1 cellular context compared by ENCODE assay signal in genomic region chr21:43975469-43976098, GRCh38.
TF ChIP-seq lines count a peak whose summit lies in the region.

No MANE protein-coding gene starts in this region.

TF ChIP-seq in HepG2, 621 proteins besides CTCF, POLR2A, EP300 and RAD21 (continued from another document):
- TF ChIP-seq ZNF687 (CRISPR knock-in tag; IDR thresholded peaks at IDR 0.05): peak; percentile 51
- TF ChIP-seq XRCC5 (optimal IDR thresholded peaks at IDR 0.05; ENCODE audit: low read length): peak; percentile 55
- no peak for TF ChIP-seq HNRNPK (IDR thresholded peaks at IDR 0.05; ENCODE audit: low read depth, low read length, poor library complexity, severe bottlenecking)
- TF ChIP-seq ZNF12 (CRISPR knock-in tag; IDR thresholded peaks at IDR 0.05): no peak
- no peak for TF ChIP-seq ZSCAN31 (CRISPR knock-in tag; IDR thresholded peaks at IDR 0.05; ENCODE audit: low read depth)
- TF ChIP-seq REL (CRISPR knock-in tag; conservative IDR thresholded peaks at IDR 0.05): no peak
- TF ChIP-seq HOXA3 (CRISPR knock-in tag; IDR thresholded peaks at IDR 0.05): peak; percentile 33; the same call in 1 of the 2 replicates
- TF ChIP-seq ZBTB4 (CRISPR knock-in tag; IDR thresholded peaks at IDR 0.05; ENCODE audit: borderline replicate concordance): 0 out of 2 replicates have a peak, but pooled peaks have one; percentile 41
- TF ChIP-seq ZNF547 (CRISPR knock-in tag; IDR thresholded peaks at IDR 0.05): no peak
TF ChIP-seq in HepG2: peak in this region for 18.
